1 cellular context compared by ENCODE assay signal in genomic region chr5:123170816-123171345, GRCh38.
TF ChIP-seq lines count a peak whose summit lies in the region.

No MANE protein-coding gene starts in this region.

TF ChIP-seq in SK-N-SH, 30 proteins besides CTCF, POLR2A, EP300 and RAD21 (continued from another document):
- no peak for TF ChIP-seq IRF3 (IDR thresholded peaks at IDR 0.05; ENCODE audit: low read depth, low read length)
